In the genomic region with DNA sequence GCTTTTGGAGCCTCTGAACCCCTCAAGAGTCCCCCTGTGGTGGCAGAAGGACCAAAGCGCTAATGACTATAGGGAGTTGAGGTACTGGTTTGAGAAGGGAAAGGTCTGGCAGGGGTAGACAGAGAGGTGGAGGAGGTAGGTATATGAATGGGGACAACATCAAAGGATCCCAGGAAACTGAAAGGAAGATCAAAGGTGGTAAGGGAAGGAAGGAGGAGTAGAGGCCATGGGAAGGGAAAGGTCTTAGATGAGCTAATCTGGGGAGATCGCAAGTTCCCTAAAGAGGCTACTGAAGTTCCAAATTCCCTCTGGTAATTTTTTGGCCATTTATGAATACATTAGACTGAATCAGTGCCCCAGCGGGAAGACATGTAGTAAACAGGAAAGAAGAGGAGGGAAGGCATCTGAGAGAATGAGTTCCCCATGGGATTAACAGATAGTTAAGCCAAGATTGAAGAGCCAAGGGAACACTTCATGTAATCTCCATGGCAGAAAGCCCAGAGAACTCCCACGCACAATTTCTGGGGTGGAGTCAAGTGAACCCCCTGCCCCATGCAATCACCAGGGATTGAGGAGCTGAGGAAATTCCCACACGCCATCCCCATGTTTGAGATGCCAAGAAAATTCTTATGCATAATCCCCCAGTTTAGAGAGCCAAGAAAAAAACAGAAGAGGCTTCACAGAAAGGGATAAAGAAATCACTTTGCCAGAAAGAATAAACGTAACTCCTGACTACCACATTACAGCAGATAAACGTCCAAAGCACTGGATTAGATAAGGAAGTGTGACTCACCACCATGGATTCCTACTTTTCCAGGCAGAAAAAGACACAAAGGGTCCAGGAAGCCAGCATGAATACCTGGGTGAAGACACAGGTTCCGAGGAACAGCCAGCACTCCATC, we compare ENCODE assay signal across 2 cellular contexts.
A peak's percentile ranks its signal among the peaks of the same experiment; 100 is the strongest.
TF ChIP-seq lines count a peak whose summit lies in the region.

No MANE protein-coding gene starts in this region.

TF ChIP-seq in GM23338, 12 proteins besides CTCF, POLR2A, EP300 and RAD21:
- TF ChIP-seq EZH2 (IDR thresholded peaks at IDR 0.05; ENCODE audit: low read depth, unreplicated experiment) (no peak), STAT1 (IDR thresholded peaks at IDR 0.05; ENCODE audit: unreplicated experiment) (no peak)
- TF ChIP-seq, protein P1, sequence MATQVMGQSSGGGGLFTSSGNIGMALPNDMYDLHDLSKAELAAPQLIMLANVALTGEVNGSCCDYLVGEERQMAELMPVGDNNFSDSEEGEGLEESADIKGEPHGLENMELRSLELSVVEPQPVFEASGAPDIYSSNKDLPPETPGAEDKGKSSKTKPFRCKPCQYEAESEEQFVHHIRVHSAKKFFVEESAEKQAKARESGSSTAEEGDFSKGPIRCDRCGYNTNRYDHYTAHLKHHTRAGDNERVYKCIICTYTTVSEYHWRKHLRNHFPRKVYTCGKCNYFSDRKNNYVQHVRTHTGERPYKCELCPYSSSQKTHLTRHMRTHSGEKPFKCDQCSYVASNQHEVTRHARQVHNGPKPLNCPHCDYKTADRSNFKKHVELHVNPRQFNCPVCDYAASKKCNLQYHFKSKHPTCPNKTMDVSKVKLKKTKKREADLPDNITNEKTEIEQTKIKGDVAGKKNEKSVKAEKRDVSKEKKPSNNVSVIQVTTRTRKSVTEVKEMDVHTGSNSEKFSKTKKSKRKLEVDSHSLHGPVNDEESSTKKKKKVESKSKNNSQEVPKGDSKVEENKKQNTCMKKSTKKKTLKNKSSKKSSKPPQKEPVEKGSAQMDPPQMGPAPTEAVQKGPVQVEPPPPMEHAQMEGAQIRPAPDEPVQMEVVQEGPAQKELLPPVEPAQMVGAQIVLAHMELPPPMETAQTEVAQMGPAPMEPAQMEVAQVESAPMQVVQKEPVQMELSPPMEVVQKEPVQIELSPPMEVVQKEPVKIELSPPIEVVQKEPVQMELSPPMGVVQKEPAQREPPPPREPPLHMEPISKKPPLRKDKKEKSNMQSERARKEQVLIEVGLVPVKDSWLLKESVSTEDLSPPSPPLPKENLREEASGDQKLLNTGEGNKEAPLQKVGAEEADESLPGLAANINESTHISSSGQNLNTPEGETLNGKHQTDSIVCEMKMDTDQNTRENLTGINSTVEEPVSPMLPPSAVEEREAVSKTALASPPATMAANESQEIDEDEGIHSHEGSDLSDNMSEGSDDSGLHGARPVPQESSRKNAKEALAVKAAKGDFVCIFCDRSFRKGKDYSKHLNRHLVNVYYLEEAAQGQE (IDR thresholded peaks at IDR 0.05; ENCODE audit: unreplicated experiment) = no peak
- TF ChIP-seq, protein P2, sequence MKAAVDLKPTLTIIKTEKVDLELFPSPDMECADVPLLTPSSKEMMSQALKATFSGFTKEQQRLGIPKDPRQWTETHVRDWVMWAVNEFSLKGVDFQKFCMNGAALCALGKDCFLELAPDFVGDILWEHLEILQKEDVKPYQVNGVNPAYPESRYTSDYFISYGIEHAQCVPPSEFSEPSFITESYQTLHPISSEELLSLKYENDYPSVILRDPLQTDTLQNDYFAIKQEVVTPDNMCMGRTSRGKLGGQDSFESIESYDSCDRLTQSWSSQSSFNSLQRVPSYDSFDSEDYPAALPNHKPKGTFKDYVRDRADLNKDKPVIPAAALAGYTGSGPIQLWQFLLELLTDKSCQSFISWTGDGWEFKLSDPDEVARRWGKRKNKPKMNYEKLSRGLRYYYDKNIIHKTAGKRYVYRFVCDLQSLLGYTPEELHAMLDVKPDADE (IDR thresholded peaks at IDR 0.05) = no peak
TF ChIP-seq in GM23338: peak in this region for 0.

TF ChIP-seq in K562, 482 proteins besides CTCF, POLR2A, EP300 and RAD21:
- TF ChIP-seq ZNF444 (CRISPR knock-in tag; IDR thresholded peaks at IDR 0.05) = no peak
- no peak for TF ChIP-seq ZNF133 (CRISPR knock-in tag; IDR thresholded peaks at IDR 0.05)
- TF ChIP-seq JUND (IDR thresholded peaks at IDR 0.05; ENCODE audit: borderline replicate concordance, low read depth, low read length) = peak; percentile 44; the same call in 1 of the 2 replicates
- no peak for TF ChIP-seq JUND (tag; IDR thresholded peaks at IDR 0.05; ENCODE audit: borderline replicate concordance, low read depth, low read length)
- TF ChIP-seq FOSL1 (tag; conservative IDR thresholded peaks at IDR 0.05) = peak; percentile 47; the same call in 1 of the 2 replicates
